Comparison of ENCODE assay signal across 8 cellular contexts in the genomic region with DNA sequence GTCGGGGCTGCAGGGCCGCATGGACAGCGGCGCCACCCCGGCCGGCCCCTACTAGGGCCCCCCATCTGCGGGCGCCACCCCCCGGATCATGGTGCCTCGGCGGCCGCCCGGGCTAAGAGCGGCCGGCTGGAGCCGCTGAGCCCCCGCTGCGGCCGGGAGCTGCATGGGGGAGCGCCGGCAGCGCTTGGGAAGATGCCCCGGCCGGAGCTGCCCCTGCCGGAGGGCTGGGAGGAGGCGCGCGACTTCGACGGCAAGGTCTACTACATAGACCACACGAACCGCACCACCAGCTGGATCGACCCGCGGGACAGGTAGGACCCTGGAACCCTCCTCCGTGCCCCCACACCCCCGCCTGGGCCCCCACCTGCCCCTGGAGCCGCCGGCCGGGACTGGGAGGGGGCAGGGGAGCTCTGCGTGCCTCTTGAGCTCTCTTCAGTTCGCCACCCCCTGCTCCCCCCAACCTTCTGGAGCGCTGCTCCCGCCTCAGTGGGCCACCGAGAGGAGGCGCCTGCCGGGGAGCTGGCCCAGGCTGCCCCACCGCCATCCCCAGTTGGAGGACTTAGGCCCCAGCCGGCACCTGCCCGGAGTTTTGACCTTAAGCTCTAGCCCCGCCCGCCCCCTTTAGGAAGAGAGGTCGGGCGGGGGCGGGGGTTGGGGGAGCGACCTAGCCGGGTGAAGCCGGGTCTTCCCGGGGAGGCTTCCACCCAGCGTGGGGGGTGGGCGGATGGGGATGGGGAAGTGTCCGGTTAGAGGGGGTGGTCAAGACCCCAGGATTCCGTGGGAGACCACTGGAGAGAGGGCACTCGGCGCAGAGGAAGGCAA. TPM values are rescaled to one million over a fixed set of nuclear protein-coding genes. Genes with fewer than 3 reads are reported as not detected.
A peak's percentile ranks its signal among the peaks of the same experiment; 100 is the strongest.
DNase-seq lines count a peak whose midpoint lies in the region; ATAC-seq, FAIRE-seq and TF ChIP-seq lines count a peak whose summit lies in the region.

No MANE protein-coding gene starts in this region.

- no peak for TF ChIP-seq EP300 in HepG2 (IDR thresholded peaks at IDR 0.05; ENCODE audit: low read depth in 2 of 2, low read length in 2 of 2)
- no peak for TF ChIP-seq EP300 in HepG2 (CRISPR knock-in tag; IDR thresholded peaks at IDR 0.05; ENCODE audit: borderline replicate concordance)
- no peak for TF ChIP-seq EP300 in gastroesophageal sphincter (IDR thresholded peaks at IDR 0.05)

- H4K20me1 ChIP-seq in HepG2 (ENCODE audit: insufficient read depth, low read length), result no peaks in the 10 kb centered on the region

- BruUV-seq in HepG2 (replicated peaks; lab: Mats Ljungman, UMichigan), result no TSS peak

- FAIRE-seq in HepG2 (lab: Jason Lieb, UNC), result no peak

- TF ChIP-seq CTCF in BE2C (IDR thresholded peaks at IDR 0.05; ENCODE audit: low read depth, low read length) (no peak), astrocyte of the spinal cord (IDR thresholded peaks at IDR 0.05; ENCODE audit: low read depth, low read length) (peak; percentile 11), HepG2 (CRISPR knock-in tag; IDR thresholded peaks at IDR 0.05) (peak; percentile 51), gastroesophageal sphincter (IDR thresholded peaks at IDR 0.05) (no peak)

- WGBS in HepG2 (ENCODE audit: low lambda C conversion rate), result 15% methylated on average over 10 of the region's 65 CpGs
- 32% methylated on average over 3 of the region's 65 CpGs; no CpG with 5 or more reads in 1 of the 2 donors for WGBS in gastroesophageal sphincter (ENCODE audit: low coverage in 1 of 2), 2 donors

- CTCF ChIA-PET in HepG2 (lab: Yijun Ruan, JAX; ENCODE audit: low intra/inter-chr PET ratio, low total read pairs), result no interaction called here

- H3K4me2 ChIP-seq in HepG2 (ENCODE audit: low read depth, low read length), result peak overlapping the region; percentile 76

- peaks cover 21% of the 10 kb centered on the region for H3K79me2 ChIP-seq in HepG2 (ENCODE audit: insufficient read depth, low read length)

- no peaks in the 10 kb centered on the region for H3K9me3 ChIP-seq in BE2C
- no peaks in the 10 kb centered on the region for H3K9me3 ChIP-seq in HepG2 (ENCODE audit: low read length)
- no peaks in the 10 kb centered on the region for H3K9me3 ChIP-seq in gastroesophageal sphincter

- no peak overlapping the region for H2AFZ ChIP-seq in HepG2 (ENCODE audit: low read length)

- peak; percentile 27 for ATAC-seq in GM19397 (IDR thresholded peaks at IDR 0.05; ENCODE audit: unreplicated experiment)
- ATAC-seq in HG03558 (IDR thresholded peaks at IDR 0.05; ENCODE audit: extremely low read depth, unreplicated experiment), result peak; percentile 19
- peak; percentile 44 for ATAC-seq in HepG2
- no peak for ATAC-seq in gastroesophageal sphincter
- ATAC-seq in HG02970 (IDR thresholded peaks at IDR 0.05; ENCODE audit: low FRiP score, unreplicated experiment), result no peak

- TF ChIP-seq POLR2A in HepG2 (IDR thresholded peaks at IDR 0.05; ENCODE audit: insufficient read depth in 1 of 2, low read depth in 2 of 2, low read length in 2 of 2) (no peak), gastroesophageal sphincter (IDR thresholded peaks at IDR 0.05) (no peak)

- H3K4me1 ChIP-seq in BE2C, result no peaks in the 10 kb centered on the region
- peaks cover 83% of the 10 kb centered on the region for H3K4me1 ChIP-seq in HepG2 (ENCODE audit: insufficient read depth, low read length)
- peaks cover 0 to 14% (median 7%) of the 10 kb centered on the region in 3 donors for H3K4me1 ChIP-seq in gastroesophageal sphincter

- H3K27ac ChIP-seq in HepG2 (ENCODE audit: extremely low read length, insufficient read depth, low read length) (peak overlapping the region; percentile 27), gastroesophageal sphincter (no peak overlapping the region)

- H3K4me3 ChIP-seq in BE2C (ENCODE audit: low read depth, low read length) (0 out of 2 replicates have a peak overlapping the region, but pooled peaks have one; percentile 6), astrocyte of the spinal cord (ENCODE audit: low read depth, low read length) (peak overlapping the region; percentile 38), HepG2 (replicated peaks in 1 of 3; ENCODE audit: insufficient read depth in 1 of 3, low read depth in 2 of 3, low read length in 3 of 3) (peak overlapping the region; percentile 80 to 84 (median 82); a peak in 5 of 6 replicates), gastroesophageal sphincter (peak overlapping the region in 1 of 2 donors; percentile 53)

- POLR2A ChIA-PET in HepG2 (lab: Yijun Ruan, JAX), result interaction anchor here (0.8 to 5.0 kb wide), 9 partner anchors 10 to 72 kb away, joined by 3 to 44 read pairs (median 5); no protein-coding TSS in a partner anchor

- in situ Hi-C loops in astrocyte of the spinal cord (cut with HindIII; ENCODE audit: low sequenced_read_pairs) (no loop called here), HepG2 (cut with HindIII; ENCODE audit: extremely low pct_ligation_motif_present, low pct_unique_long_range_greater_than_20kb) (no loop called here)

- intact Hi-C loops in HepG2 (cut with micrococcal nuclease; ENCODE audit: unreplicated experiment), result loop anchor here (1.0 to 5.0 kb wide), 4 partner anchors 23 to 130 kb away; no protein-coding TSS in a partner anchor

- H3K27me3 ChIP-seq in BE2C, result peaks cover 27% of the 10 kb centered on the region
- no peaks in the 10 kb centered on the region for H3K27me3 ChIP-seq in HepG2 (ENCODE audit: control insufficient read depth in 1 of 2, insufficient read depth in 2 of 2, low read length in 2 of 2)
- H3K27me3 ChIP-seq in gastroesophageal sphincter, result peaks cover 43% of the 10 kb centered on the region

- H3K9ac ChIP-seq in HepG2 (ENCODE audit: insufficient read depth, low read depth, low read length), result peak overlapping the region; percentile 62; the same call in 1 of the 2 replicates

- no peaks in the 10 kb centered on the region for H3K36me3 ChIP-seq in BE2C
- peaks cover 0 to 2% of the 10 kb centered on the region in 2 experiments; a peak in 1 of 5 replicates for H3K36me3 ChIP-seq in HepG2 (replicated peaks in 1 of 2; ENCODE audit: control insufficient read depth in 1 of 2, insufficient read depth in 2 of 2, low read length in 2 of 2)
- H3K36me3 ChIP-seq in gastroesophageal sphincter, result no peaks in the 10 kb centered on the region

- TF ChIP-seq RAD21 in HepG2 (CRISPR knock-in tag; IDR thresholded peaks at IDR 0.05), result 0 out of 2 replicates have a peak, but pooled peaks have one; percentile 1

- DNase-seq in BE2C (peak; percentile 34), astrocyte of the spinal cord (ENCODE audit: low read depth, low spot score) (no peak), HepG2 (ENCODE audit: low spot score) (no peak)
- no peak for DNase-seq in activated CD4-positive, CD25-positive, alpha-beta regulatory T cell (lab: John Stamatoyannopoulos, UW)

TF ChIP-seq in HepG2, 621 proteins besides CTCF, POLR2A, EP300 and RAD21 (continues in another document):
- TF ChIP-seq, protein P1, sequence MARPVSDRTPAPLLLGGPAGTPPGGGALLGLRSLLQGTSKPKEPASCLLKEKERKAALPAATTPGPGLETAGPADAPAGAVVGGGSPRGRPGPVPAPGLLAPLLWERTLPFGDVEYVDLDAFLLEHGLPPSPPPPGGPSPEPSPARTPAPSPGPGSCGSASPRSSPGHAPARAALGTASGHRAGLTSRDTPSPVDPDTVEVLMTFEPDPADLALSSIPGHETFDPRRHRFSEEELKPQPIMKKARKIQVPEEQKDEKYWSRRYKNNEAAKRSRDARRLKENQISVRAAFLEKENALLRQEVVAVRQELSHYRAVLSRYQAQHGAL (CRISPR knock-in tag; IDR thresholded peaks at IDR 0.05; ENCODE audit: not compliant biosample characterization), result no peak
- no peak for TF ChIP-seq YY1 (IDR thresholded peaks at IDR 0.05; ENCODE audit: insufficient read depth, insufficient replicate concordance, low read depth, low read length)
- TF ChIP-seq SKI (IDR thresholded peaks at IDR 0.05; ENCODE audit: partially characterized antibody), result no peak
- peak; percentile 29; the same call in 1 of the 2 replicates for TF ChIP-seq NR2C2 (CRISPR knock-in tag; IDR thresholded peaks at IDR 0.05; ENCODE audit: borderline replicate concordance)

RNA-seq across cellular contexts. Expression of a gene that starts 0.7 kb away (rescaled TPM):
- polyA plus RNA-seq in BE2C (2012; ENCODE audit: insufficient read depth, insufficient read length, low read depth), result 4.6 TPM
- 17.3 and 17.9 TPM in 2 replicates for total RNA-seq in HepG2 (2016; rRNA removed; fragmentation: Illumina TruSeq; extraction: Trizol)
- total RNA-seq in HepG2 (2016; cell fraction: cytosol; rRNA removed; fragmentation: Illumina TruSeq; extraction: Trizol; ENCODE audit: low read depth), result 3.2 and 4.1 TPM in 2 replicates
- total RNA-seq in HepG2 (2016; cell fraction: insoluble cytoplasmic fraction; rRNA removed; fragmentation: Illumina TruSeq; extraction: Trizol), result 16.2 and 18.5 TPM in 2 replicates
- total RNA-seq in HepG2 (2016; cell fraction: membrane; rRNA removed; fragmentation: Illumina TruSeq; extraction: Trizol), result 11.3 and 13.4 TPM in 2 replicates
- 11.5 and 19.6 TPM in 2 replicates for total RNA-seq in HepG2 (2016; cell fraction: nucleus; rRNA removed; fragmentation: Illumina TruSeq; extraction: Trizol)
- polyA plus RNA-seq in HepG2 (2011; rRNA removed), result 8.3 and 9.3 TPM in 2 replicates
- 5.7 and 5.8 TPM in 2 replicates for polyA plus RNA-seq in HepG2 (2011; cell fraction: cytosol; rRNA removed)
- polyA plus RNA-seq in HepG2 (2011; cell fraction: nucleus; rRNA removed), result 9.7 and 10.0 TPM in 2 replicates
- 8.6 and 11.5 TPM in 2 replicates for polyA plus RNA-seq in HepG2 (2012)
- 1.6 and 2.5 TPM in 2 replicates for polyA plus RNA-seq in HepG2 (2016; cell fraction: cytosol; fragmentation: Illumina TruSeq; extraction: Trizol; ENCODE audit: low read depth)
- 16.5 and 17.8 TPM in 2 replicates for polyA plus RNA-seq in HepG2 (2016; cell fraction: insoluble cytoplasmic fraction; fragmentation: Illumina TruSeq; extraction: Trizol; ENCODE audit: low read depth)
- polyA plus RNA-seq in HepG2 (2016; cell fraction: membrane; fragmentation: Illumina TruSeq; extraction: Trizol; ENCODE audit: low read depth), result 7.0 and 8.7 TPM in 2 replicates
- 16.3 and 18.5 TPM in 2 replicates for polyA plus RNA-seq in HepG2 (2016; cell fraction: nucleus; fragmentation: Illumina TruSeq; extraction: Trizol; ENCODE audit: insufficient read depth, low read depth)
- 12.6 and 55.5 TPM in 2 replicates for polyA minus RNA-seq in HepG2 (2011; rRNA and poly(A)+ RNA removed; ENCODE audit: low replicate concordance)
- polyA minus RNA-seq in HepG2 (2011; cell fraction: cytosol; rRNA and poly(A)+ RNA removed), result 6.4 and 7.6 TPM in 2 replicates
- 12.2 and 12.5 TPM in 2 replicates for polyA minus RNA-seq in HepG2 (2011; cell fraction: nucleus; rRNA and poly(A)+ RNA removed)
- total RNA-seq in gastroesophageal sphincter, result 1 to 10 TPM in 3 of 4 donors, under 1 TPM in 1; 0.67 to 6.9 (median 3.8) TPM

Comparison
In these comparisons a context has a peak if more than half of its experiments do, and no peak if none do; other contexts are left out.
1. CTCF ChIP-seq: peak in astrocyte of the spinal cord (single experiment) and HepG2 (single experiment); none in BE2C (single experiment) and gastroesophageal sphincter (0 of 4).
2. ATAC-seq: peak in GM19397 (single experiment), HG03558 (single experiment) and HepG2 (single experiment); none in gastroesophageal sphincter (single experiment) and HG02970 (single experiment).